19 cellular contexts compared by ENCODE assay signal in the genomic region with DNA sequence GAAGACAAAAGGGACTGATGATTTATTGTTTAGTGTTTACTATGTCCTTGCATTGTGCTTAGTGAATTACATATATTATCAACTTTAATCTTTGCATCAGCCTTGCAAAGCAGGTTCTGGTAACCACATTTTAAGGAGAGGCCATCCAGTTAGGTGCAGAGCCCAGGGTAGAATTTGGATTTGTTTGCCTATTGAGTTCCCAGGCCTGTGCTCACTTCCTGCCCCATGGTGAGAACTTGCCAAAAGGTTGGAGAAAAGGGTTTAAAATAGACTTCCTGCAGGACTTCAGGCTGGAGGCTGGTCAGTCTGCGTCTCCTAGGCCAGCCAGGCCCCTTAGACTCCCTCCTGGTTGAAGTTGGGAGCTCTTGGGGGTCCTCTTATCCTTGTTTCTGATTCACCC.
DNase-seq lines count a peak whose midpoint lies in the region; ATAC-seq and TF ChIP-seq lines count a peak whose summit lies in the region.
"Had no signal": no experiment of that assay in that cellular context is flagged by ENCODE, and none has a peak within 500 bp of the region (broad histone marks: within the 10 kb centered on the region; RNA-seq: fewer than 3 reads in every experiment).

No MANE protein-coding gene starts in this region.

- no peak for ATAC-seq in HG02852 (IDR thresholded peaks at IDR 0.05; ENCODE audit: unreplicated experiment)
- ATAC-seq: SK-N-SH treated with all-trans-retinoic acid at 6 μM for 48 hours; stimulated activated naive CD8-positive, alpha-beta T cell treated with anti-CD3 and anti-CD28 coated beads, Interleukin-15, Interleukin-2, amounts not matched to agents 100 U/mL and 50 U/mL, for 24 hours had no signal

- H3K4me3 Mint-ChIP-seq in nephron progenitor cell = no peak overlapping the region
- no peak overlapping the region for H3K4me3 Mint-ChIP-seq in endodermal cell
- H3K4me3 Mint-ChIP-seq: dendritic cell treated with granulocyte-macrophage colony-stimulating factor and Interleukin-4, amounts not matched to agents 40 ng/mL and 50 ng/mL, for 4 days; neural progenitor cell had no signal

- no peaks in the 10 kb centered on the region for H3K9me3 ChIP-seq in esophagus (ENCODE audit: control insufficient read depth in 2 of 2, insufficient read depth in 1 of 2, low read depth in 1 of 2, low read length in 1 of 2)
- H3K9me3 ChIP-seq in endodermal cell (ENCODE audit: control insufficient read depth, low read length) = peaks cover 13% of the 10 kb centered on the region
- H3K9me3 ChIP-seq: Peyer's patch had no signal

- H3K4me3 ChIP-seq in ACC112 (ENCODE audit: low read depth, low read length) = no peak overlapping the region
- no peak overlapping the region for H3K4me3 ChIP-seq in LNCaP clone FGC (ENCODE audit: low read depth, low read length)
- H3K4me3 ChIP-seq in esophagus (ENCODE audit: low read depth in 1 of 2, low read length in 2 of 2) = no peak overlapping the region
- no peak overlapping the region for H3K4me3 ChIP-seq in endodermal cell (ENCODE audit: low read length)
- H3K4me3 ChIP-seq: neural progenitor cell, Peyer's patch had no signal

- peak; percentile 81 for DNase-seq in LNCaP clone FGC (ENCODE audit: low read depth)
- no peak for DNase-seq in nephron progenitor cell
- DNase-seq in DMS 273 treated with DMSO at 0.1 percent for 48 hours (lab: John Stamatoyannopoulos, UW) = no peak
- no peak for DNase-seq in GF-D8 (lab: John Stamatoyannopoulos, UW)
- DNase-seq in endodermal cell = no peak
- DNase-seq: activated CD4-positive, alpha-beta T cell treated with anti-CD3 and anti-CD28 coated beads for 48 hours; activated naive CD4-positive, alpha-beta T cell; COR-L47; head of caudate nucleus; islet precursor cell; midbrain; Peyer's patch; stimulated activated naive CD8-positive, alpha-beta T cell treated with anti-CD3 and anti-CD28 coated beads, Interleukin-15, Interleukin-2, amounts not matched to agents 100 U/mL and 50 U/mL, for 24 hours had no signal

- H2AFZ ChIP-seq in ACC112 (ENCODE audit: low read length, unreplicated experiment) = no peak overlapping the region
- H2AFZ ChIP-seq: neural progenitor cell had no signal

- H3K36me3 Mint-ChIP-seq in nephron progenitor cell (ENCODE audit: low read depth) = peaks cover 71% of the 10 kb centered on the region
- peaks cover 72% of the 10 kb centered on the region for H3K36me3 Mint-ChIP-seq in endodermal cell (ENCODE audit: low read depth)

- peaks cover 8% of the 10 kb centered on the region for H3K4me1 ChIP-seq in ACC112 (ENCODE audit: control insufficient read depth, insufficient read depth, low read length, unreplicated experiment)
- H3K4me1 ChIP-seq in esophagus (ENCODE audit: control insufficient read depth in 2 of 2, insufficient read depth in 2 of 2, low read length in 1 of 2) = peaks cover 5% of the 10 kb centered on the region in 2 donors
- no peaks in the 10 kb centered on the region for H3K4me1 ChIP-seq in endodermal cell (ENCODE audit: control insufficient read depth, insufficient read depth, low read length)
- H3K4me1 ChIP-seq: neural progenitor cell, Peyer's patch had no signal

- H3K27ac ChIP-seq in ACC112 (ENCODE audit: low read depth, low read length) = peak overlapping the region; percentile 51
- H3K27ac ChIP-seq in esophagus (ENCODE audit: low read depth in 2 of 2, low read length in 1 of 2) = peak overlapping the region; percentile 78 to 95
- no peak overlapping the region for H3K27ac ChIP-seq in endodermal cell (ENCODE audit: low read depth, low read length)
- H3K27ac ChIP-seq: Peyer's patch had no signal

- H3K27ac Mint-ChIP-seq in nephron progenitor cell (peak overlapping the region; percentile 87), endodermal cell (no peak overlapping the region)
- H3K27ac Mint-ChIP-seq: dendritic cell treated with granulocyte-macrophage colony-stimulating factor and Interleukin-4, amounts not matched to agents 40 ng/mL and 50 ng/mL, for 4 days; neural progenitor cell had no signal

- H3K27me3 Mint-ChIP-seq in nephron progenitor cell (ENCODE audit: low read depth, poor library complexity) (no peaks in the 10 kb centered on the region), endodermal cell (ENCODE audit: insufficient read depth) (no peaks in the 10 kb centered on the region)
- H3K27me3 Mint-ChIP-seq: dendritic cell treated with granulocyte-macrophage colony-stimulating factor and Interleukin-4, amounts not matched to agents 40 ng/mL and 50 ng/mL, for 4 days had no signal

- H3K4me1 Mint-ChIP-seq in nephron progenitor cell = peaks cover 21% of the 10 kb centered on the region
- H3K4me1 Mint-ChIP-seq in endodermal cell = peaks cover 9% of the 10 kb centered on the region

- peaks cover 13% of the 10 kb centered on the region for H3K79me2 ChIP-seq in ACC112 (ENCODE audit: control insufficient read depth, insufficient read depth, low read length, unreplicated experiment)

- H3K27me3 ChIP-seq in ACC112 (ENCODE audit: insufficient read depth, low read length) = no peaks in the 10 kb centered on the region
- H3K27me3 ChIP-seq in esophagus (ENCODE audit: control insufficient read depth in 1 of 2, insufficient read depth in 2 of 2, low read length in 2 of 2) = no peaks in the 10 kb centered on the region
- no peaks in the 10 kb centered on the region for H3K27me3 ChIP-seq in endodermal cell (ENCODE audit: control insufficient read depth, insufficient read depth, low read length, poor library complexity, severe bottlenecking)
- H3K27me3 ChIP-seq: neural progenitor cell, Peyer's patch had no signal

- no peak for TF ChIP-seq CTCF in LNCaP clone FGC (IDR thresholded peaks at IDR 0.05; ENCODE audit: control insufficient read depth, extremely low read depth, insufficient read depth)
- no peak for TF ChIP-seq CTCF in nephron progenitor cell (IDR thresholded peaks at IDR 0.05)
- TF ChIP-seq CTCF in endodermal cell (conservative IDR thresholded peaks at IDR 0.05) = no peak

- no peak overlapping the region for H3K9ac ChIP-seq in endodermal cell (ENCODE audit: extremely low read depth, low read length, poor library complexity, severe bottlenecking)
- H3K9ac ChIP-seq: neural progenitor cell had no signal

- peaks cover 32% of the 10 kb centered on the region for H3K36me3 ChIP-seq in ACC112 (ENCODE audit: insufficient read depth, low read length)
- peaks cover 0 to 8% of the 10 kb centered on the region in 2 donors for H3K36me3 ChIP-seq in esophagus (ENCODE audit: control insufficient read depth in 2 of 2, insufficient read depth in 2 of 2, low read length in 1 of 2)
- H3K36me3 ChIP-seq in endodermal cell (ENCODE audit: control insufficient read depth, insufficient read depth, low read length) = peaks cover 76% of the 10 kb centered on the region

- WGBS in esophagus, 2 donors = 79 to 80% methylated on average over 1 of the region's 1 CpG
- 86 to 88% methylated on average over 1 of the region's 1 CpG for WGBS in endodermal cell (ENCODE audit: insufficient coverage in 1 of 2, insufficient read length in 1 of 2), 2 experiments

- H3K9me3 Mint-ChIP-seq in nephron progenitor cell (peaks cover 3% of the 10 kb centered on the region), endodermal cell (peaks cover 3% of the 10 kb centered on the region)
- H3K9me3 Mint-ChIP-seq: dendritic cell treated with granulocyte-macrophage colony-stimulating factor and Interleukin-4, amounts not matched to agents 40 ng/mL and 50 ng/mL, for 4 days had no signal
